Comparison of ENCODE assay signal across 8 cellular contexts in the genomic region with DNA sequence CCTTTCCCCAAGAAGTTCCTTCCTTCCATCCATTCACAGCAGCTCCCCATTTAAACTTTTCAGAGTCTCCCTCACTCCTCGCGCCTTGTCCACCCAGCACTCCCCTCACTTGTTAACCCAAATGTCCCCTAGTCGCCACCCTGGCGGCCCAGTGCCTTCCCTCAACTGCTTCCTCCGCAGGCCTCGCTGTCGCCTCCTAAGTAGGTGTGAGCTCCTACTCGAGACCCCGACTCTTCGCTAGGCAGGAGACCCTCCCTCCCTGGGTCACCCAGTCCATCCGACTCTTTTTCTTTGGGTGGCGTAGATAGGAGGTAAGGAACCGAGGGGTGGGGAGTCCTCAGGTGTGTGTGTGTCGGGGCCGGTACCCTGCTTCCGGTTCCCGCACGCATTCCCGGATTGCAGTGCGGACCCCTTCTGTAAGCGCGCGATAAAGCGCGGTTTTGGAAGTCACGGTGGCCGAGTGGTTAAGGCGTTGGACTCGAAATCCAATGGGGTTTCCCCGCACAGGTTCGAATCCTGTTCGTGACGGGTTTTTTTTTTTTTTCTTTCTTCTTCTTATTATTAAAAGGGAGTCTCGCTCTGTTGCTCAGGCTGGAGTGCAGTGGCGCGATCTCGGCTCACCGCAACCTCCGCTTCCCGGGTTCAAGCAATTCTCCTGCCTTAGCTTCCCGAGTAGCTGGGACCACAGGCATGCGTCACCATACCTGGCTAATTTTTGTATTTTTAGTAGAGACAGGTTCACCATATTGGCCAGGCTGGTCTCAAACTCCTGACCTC. TPM values are rescaled to one million over a fixed set of nuclear protein-coding genes. Genes with fewer than 3 reads are reported as not detected.
A peak's percentile ranks its signal among the peaks of the same experiment; 100 is the strongest.
DNase-seq lines count a peak whose midpoint lies in the region; TF ChIP-seq lines count a peak whose summit lies in the region.

No MANE protein-coding gene starts in this region.

- no peaks in the 10 kb centered on the region for H3K9me2 ChIP-seq in MM.1S (replicated peaks; ENCODE audit: insufficient read depth, low read length)

- H3K4me3 ChIP-seq in MM.1S (ENCODE audit: low read length): peak overlapping the region; percentile 92

- H3K27me3 ChIP-seq in MM.1S (replicated peaks; ENCODE audit: insufficient read depth, low read length): no peaks in the 10 kb centered on the region

- H3K36me3 Mint-ChIP-seq in neural crest cell (ENCODE audit: low read depth): peaks cover 16% of the 10 kb centered on the region
- H3K36me3 Mint-ChIP-seq in stimulated activated naive CD8-positive, alpha-beta T cell treated with anti-CD3 and anti-CD28 coated beads, Interleukin-15, Interleukin-2, amounts not matched to agents 100 ng/mL and 50 ng/mL, for 24 hours (ENCODE audit: low read depth): peaks cover 27% of the 10 kb centered on the region

- H3K79me2 ChIP-seq in MM.1S (ENCODE audit: low read length): peaks cover 32% of the 10 kb centered on the region

- peak overlapping the region; percentile 100 for H2AFZ ChIP-seq in MM.1S (ENCODE audit: low read length)

- no peaks in the 10 kb centered on the region for H3K9me3 ChIP-seq in MM.1S (replicated peaks; ENCODE audit: insufficient read depth, low read length)

- H3K9ac ChIP-seq in MM.1S (ENCODE audit: low read length): peak overlapping the region; percentile 79

- peaks cover 12% of the 10 kb centered on the region for H3K27me3 Mint-ChIP-seq in neural crest cell (ENCODE audit: low read depth)
- H3K27me3 Mint-ChIP-seq in stimulated activated naive CD8-positive, alpha-beta T cell treated with anti-CD3 and anti-CD28 coated beads, Interleukin-15, Interleukin-2, amounts not matched to agents 100 ng/mL and 50 ng/mL, for 24 hours: no peaks in the 10 kb centered on the region

- peak overlapping the region; percentile 77 for H3K27ac ChIP-seq in MM.1S (ENCODE audit: low read length)

- peak overlapping the region; percentile 96 for H3K4me2 ChIP-seq in MM.1S (ENCODE audit: low read depth, low read length)

- no peak for TF ChIP-seq CTCF in MM.1S (IDR thresholded peaks at IDR 0.05; ENCODE audit: low read length)
- TF ChIP-seq CTCF in neural crest cell (conservative IDR thresholded peaks at IDR 0.05): peak; percentile 8

- peaks cover 27% of the 10 kb centered on the region for H3K4me1 ChIP-seq in MM.1S (ENCODE audit: low read length)

- 0 out of 2 replicates have a peak, but pooled peaks cover 4% of the 10 kb centered on the region for H3K36me3 ChIP-seq in MM.1S (replicated peaks; ENCODE audit: insufficient read depth, low read length)

- DNase-seq in DMS 273 (lab: John Stamatoyannopoulos, UW; ENCODE audit: unreplicated experiment) (peak; percentile 92), GOT3 (lab: John Stamatoyannopoulos, UW) (peak; percentile 12), MM.1S (peak; percentile 82), SHP77 treated with DMSO at 0.1 percent for 48 hours (lab: John Stamatoyannopoulos, UW) (peak; percentile 56), foreskin melanocyte (peak; percentile 85), neural crest cell (ENCODE audit: low read depth, low spot score) (peak; percentile 97)
- DNase-seq in activated gamma-delta T cell treated with anti-CD3 and anti-CD28 coated beads, Interleukin-2, amount 50 U/mL, for 16 hours (ENCODE audit: low read depth): peak; percentile 57

- no peaks in the 10 kb centered on the region for H4K20me1 ChIP-seq in MM.1S (ENCODE audit: insufficient read depth, low read length)

- no peaks in the 10 kb centered on the region for H3K9me3 Mint-ChIP-seq in neural crest cell
- no peaks in the 10 kb centered on the region for H3K9me3 Mint-ChIP-seq in stimulated activated naive CD8-positive, alpha-beta T cell treated with anti-CD3 and anti-CD28 coated beads, Interleukin-15, Interleukin-2, amounts not matched to agents 100 ng/mL and 50 ng/mL, for 24 hours

- H3K27ac Mint-ChIP-seq in neural crest cell (ENCODE audit: unreplicated experiment): peak overlapping the region; percentile 99
- peak overlapping the region; percentile 97 for H3K27ac Mint-ChIP-seq in stimulated activated naive CD8-positive, alpha-beta T cell treated with anti-CD3 and anti-CD28 coated beads, Interleukin-15, Interleukin-2, amounts not matched to agents 100 ng/mL and 50 ng/mL, for 24 hours

- peaks cover 45% of the 10 kb centered on the region for H3K4me1 Mint-ChIP-seq in neural crest cell
- H3K4me1 Mint-ChIP-seq in stimulated activated naive CD8-positive, alpha-beta T cell treated with anti-CD3 and anti-CD28 coated beads, Interleukin-15, Interleukin-2, amounts not matched to agents 100 ng/mL and 50 ng/mL, for 24 hours (ENCODE audit: low read depth): peaks cover 55% of the 10 kb centered on the region

- H3K4me3 Mint-ChIP-seq in neural crest cell: peak overlapping the region; percentile 100
- peak overlapping the region; percentile 90 for H3K4me3 Mint-ChIP-seq in stimulated activated naive CD8-positive, alpha-beta T cell treated with anti-CD3 and anti-CD28 coated beads, Interleukin-15, Interleukin-2, amounts not matched to agents 100 ng/mL and 50 ng/mL, for 24 hours

- peaks cover 14% of the 10 kb centered on the region for H3F3A ChIP-seq in MM.1S (ENCODE audit: insufficient read depth, low read length)

RNA-seq across cellular contexts. Expression of a gene that starts 0.8 kb away (rescaled TPM):
- total RNA-seq in neural crest cell: 164 and 172 TPM in 2 replicates

RNA-seq across cellular contexts. Expression of a gene that starts 31.6 kb away (rescaled TPM):
- total RNA-seq in neural crest cell: 48.3 and 48.6 TPM in 2 replicates

RNA-seq across cellular contexts. Expression of a gene that starts 31.9 kb away (rescaled TPM):
- 924 TPM in 2 replicates for total RNA-seq in neural crest cell

RNA-seq across cellular contexts. Expression of a gene that starts 34.0 kb away (rescaled TPM):
- 71.8 and 75.7 TPM in 2 replicates for total RNA-seq in neural crest cell

RNA-seq across cellular contexts. Expression of a gene that starts 37.7 kb away (rescaled TPM):
- total RNA-seq in neural crest cell: 178 and 189 TPM in 2 replicates

Comparison
In these comparisons a context has a peak if more than half of its experiments do, and no peak if none do; other contexts are left out.
1. Peak in every context shown above with its lines: DNase-seq, H3K4me3 ChIP-seq and H3K27ac ChIP-seq.
2. DNase-seq: peak in every context shown above with its lines; median percentile 97 in neural crest cell; 92 in DMS 273; 85 in foreskin melanocyte; 82 in MM.1S; 57 in activated gamma-delta T cell treated with anti-CD3 and anti-CD28 coated beads, Interleukin-2, amount 50 U/mL, for 16 hours; 56 in SHP77 treated with DMSO at 0.1 percent for 48 hours; 12 in GOT3.